20 cellular contexts compared by ENCODE assay signal in genomic region chr20:25020345-25020744, GRCh38. TPM values are rescaled to one million over a fixed set of nuclear protein-coding genes. Genes with fewer than 3 reads are reported as not detected.
DNase-seq lines count a peak whose midpoint lies in the region; ATAC-seq, FAIRE-seq and TF ChIP-seq lines count a peak whose summit lies in the region.
"Had no signal": no experiment of that assay in that cellular context is flagged by ENCODE, and none has a peak within 500 bp of the region (broad histone marks: within the 10 kb centered on the region; RNA-seq: fewer than 3 reads in every experiment).

No MANE protein-coding gene starts in this region.

- peaks cover 16% of the 10 kb centered on the region for H3K27me3 Mint-ChIP-seq in GM23338 (ENCODE audit: insufficient read depth, low read depth, poor library complexity)
- H3K27me3 Mint-ChIP-seq: CD4-positive, alpha-beta T cell had no signal

- no peaks in the 10 kb centered on the region for H3K79me2 ChIP-seq in GM23338 (replicated peaks; ENCODE audit: insufficient read depth)
- no peaks in the 10 kb centered on the region for H3K79me2 ChIP-seq in HepG2 (ENCODE audit: insufficient read depth, low read length)

- no peak overlapping the region for H2AFZ ChIP-seq in GM23338
- no peak overlapping the region for H2AFZ ChIP-seq in HepG2 (ENCODE audit: low read length)
- H2AFZ ChIP-seq: PC-9 had no signal

- H3K27me3 ChIP-seq in GM23338 (ENCODE audit: insufficient read depth) (no peaks in the 10 kb centered on the region), bronchial epithelial cell (ENCODE audit: control insufficient read depth, insufficient read depth, low read length) (peaks cover 1% of the 10 kb centered on the region), HepG2 (ENCODE audit: control insufficient read depth in 1 of 2, insufficient read depth in 2 of 2, low read length in 2 of 2) (peaks cover 0 to 2% of the 10 kb centered on the region in 2 experiments; a peak in 1 of 5 replicates), stomach (no peaks in the 10 kb centered on the region)

- 63% methylated on average over 4 of the region's 5 CpGs for WGBS in HepG2 (ENCODE audit: low lambda C conversion rate)
- 84 to 96% (median 93%) methylated on average over 4 to 5 of the region's 5 CpGs for WGBS in stomach, 5 donors

- TF ChIP-seq CTCF in GM23338 (conservative IDR thresholded peaks at IDR 0.05; ENCODE audit: low read depth in 2 of 2) (no peak), bronchial epithelial cell (IDR thresholded peaks at IDR 0.05; ENCODE audit: insufficient read depth, low read length, severe bottlenecking) (no peak), HepG2 (CRISPR knock-in tag; IDR thresholded peaks at IDR 0.05) (no peak), stomach (IDR thresholded peaks at IDR 0.05) (no peak), GM20000 (IDR thresholded peaks at IDR 0.05; ENCODE audit: extremely low read depth, missing control alignments) (no peak)

- no peaks in the 10 kb centered on the region; the same call in 2 of the 3 replicates for H3K9me3 Mint-ChIP-seq in GM23338
- H3K9me3 Mint-ChIP-seq: CD4-positive, alpha-beta T cell; HFFc6 had no signal

- no peak for DNase-seq in GM23338 (ENCODE audit: low spot score)
- DNase-seq in bronchial epithelial cell (ENCODE audit: low read depth): no peak
- no peak for DNase-seq in HepG2 (ENCODE audit: low spot score)
- DNase-seq in stomach: no peak
- no peak for DNase-seq in GM20000 (ENCODE audit: low spot score)
- DNase-seq: AML-193; CD4-positive, alpha-beta T cell; DND-41; GDM1; HFFc6; KG1; NCI-H1092; NCI-H345; NCI-H69; NK-92 treated with Interleukin-12 subunit alpha and Interleukin-12 subunit beta, amount 100 ng/mL, for 24 hours; PC-9 had no signal

- H3F3A ChIP-seq in GM23338 (replicated peaks; ENCODE audit: low read depth): no peaks in the 10 kb centered on the region

- H3K4me1 ChIP-seq in GM23338 (ENCODE audit: insufficient read depth) (no peaks in the 10 kb centered on the region; the same call in 1 of the 2 replicates), HepG2 (ENCODE audit: insufficient read depth, low read length) (peaks cover 44% of the 10 kb centered on the region), stomach (peaks cover 39 to 87% (median 75%) of the 10 kb centered on the region in 4 donors)

- POLR2A ChIA-PET in HepG2 (lab: Yijun Ruan, JAX): interaction anchor here (1.8 kb wide), 1 partner anchor 13 kb away, joined by 6 read pairs; no protein-coding TSS in a partner anchor

- H3K4me1 Mint-ChIP-seq in GM23338: peaks cover 23% of the 10 kb centered on the region

- H3K4me3 ChIP-seq in GM23338: no peak overlapping the region
- H3K4me3 ChIP-seq in bronchial epithelial cell (ENCODE audit: low read depth, low read length): no peak overlapping the region
- H3K4me3 ChIP-seq in HepG2 (replicated peaks in 1 of 3; ENCODE audit: insufficient read depth in 1 of 3, low read depth in 2 of 3, low read length in 3 of 3): no peak overlapping the region
- H3K4me3 ChIP-seq in stomach: no peak overlapping the region
- H3K4me3 ChIP-seq: PC-9 had no signal

- TF ChIP-seq POLR2A in HepG2 (IDR thresholded peaks at IDR 0.05; ENCODE audit: insufficient read depth in 1 of 2, low read depth in 2 of 2, low read length in 2 of 2) (no peak), stomach (IDR thresholded peaks at IDR 0.05) (no peak)

- no peaks in the 10 kb centered on the region for H3K36me3 Mint-ChIP-seq in GM23338 (ENCODE audit: low read depth)

- H3K36me3 ChIP-seq in GM23338 (ENCODE audit: insufficient read depth) (no peaks in the 10 kb centered on the region), bronchial epithelial cell (ENCODE audit: control insufficient read depth, insufficient read depth, low read length) (no peaks in the 10 kb centered on the region), HepG2 (replicated peaks in 1 of 2; ENCODE audit: control insufficient read depth in 1 of 2, insufficient read depth in 2 of 2, low read length in 2 of 2) (no peaks in the 10 kb centered on the region), stomach (peaks cover 12 to 73% (median 52%) of the 10 kb centered on the region in 4 donors)

- no peak overlapping the region for H3K4me3 Mint-ChIP-seq in GM23338
- H3K4me3 Mint-ChIP-seq: CD4-positive, alpha-beta T cell; HFFc6 had no signal

- intact Hi-C loops in HepG2 (cut with micrococcal nuclease; ENCODE audit: unreplicated experiment) (no loop called here), stomach (cut with DNase I; ENCODE audit: low total_unique reads) (no loop called here)

- no peak overlapping the region for H3K9ac ChIP-seq in HepG2 (ENCODE audit: insufficient read depth, low read depth, low read length)

- 0 out of 2 replicates have a peak, but pooled peaks cover 15% of the 10 kb centered on the region for H3K9me2 ChIP-seq in GM23338 (ENCODE audit: insufficient read depth)

- H3K9me3 ChIP-seq in HepG2 (ENCODE audit: low read length) (no peaks in the 10 kb centered on the region), stomach (no peaks in the 10 kb centered on the region)

- H3K4me2 ChIP-seq in GM23338 (no peak overlapping the region), HepG2 (ENCODE audit: low read depth, low read length) (no peak overlapping the region)
- H3K4me2 ChIP-seq: PC-9 had no signal

- BruUV-seq in HepG2 (replicated peaks; lab: Mats Ljungman, UMichigan): no TSS peak

- H3K27ac ChIP-seq in GM23338 (ENCODE audit: low read depth) (no peak overlapping the region), HepG2 (ENCODE audit: extremely low read length, insufficient read depth, low read length) (no peak overlapping the region), stomach (peak overlapping the region; percentile 35 to 81 (median 69))
- H3K27ac ChIP-seq: PC-9 had no signal

- FAIRE-seq in bronchial epithelial cell (lab: Jason Lieb, UNC): peak; percentile 18
- FAIRE-seq in HepG2 (lab: Jason Lieb, UNC): no peak
- FAIRE-seq: GM12892, GM19239 had no signal

- in situ Hi-C loops in HepG2 (cut with HindIII; ENCODE audit: extremely low pct_ligation_motif_present, low pct_unique_long_range_greater_than_20kb): no loop called here

- H4K20me1 ChIP-seq in GM23338 (replicated peaks; ENCODE audit: insufficient read depth) (no peaks in the 10 kb centered on the region), HepG2 (ENCODE audit: insufficient read depth, low read length) (no peaks in the 10 kb centered on the region)

- peak overlapping the region; percentile 72 for H3K27ac Mint-ChIP-seq in GM23338
- H3K27ac Mint-ChIP-seq: CD4-positive, alpha-beta T cell; HFFc6 had no signal

- ATAC-seq in GM23338 (no peak), HepG2 (no peak), GM21515 (IDR thresholded peaks at IDR 0.05; ENCODE audit: unreplicated experiment) (no peak), HG03378 (IDR thresholded peaks at IDR 0.05; ENCODE audit: unreplicated experiment) (no peak)

- TF ChIP-seq EP300 in HepG2 (IDR thresholded peaks at IDR 0.05; ENCODE audit: low read depth in 2 of 2, low read length in 2 of 2) (no peak), HepG2 (CRISPR knock-in tag; IDR thresholded peaks at IDR 0.05; ENCODE audit: borderline replicate concordance) (no peak), stomach (IDR thresholded peaks at IDR 0.05) (no peak)

- TF ChIP-seq RAD21 in HepG2 (CRISPR knock-in tag; IDR thresholded peaks at IDR 0.05): no peak

- CTCF ChIA-PET in HepG2 (lab: Yijun Ruan, JAX; ENCODE audit: low intra/inter-chr PET ratio, low total read pairs): no interaction called here

RNA-seq across cellular contexts. Expression of gene APMAP, which starts 27.8 kb away (rescaled TPM):
- 70.8 and 72.3 TPM in 2 replicates for total RNA-seq in GM23338 (2014; rRNA removed; shearing (Covaris generic))
- polyA plus RNA-seq in GM23338 (2016; fragmentation: Nextera tagmentation; extraction: Ambion mirVana) (31.7 and 32.0 TPM in 2 replicates), HepG2 (2011; rRNA removed) (168 and 177 TPM in 2 replicates), stomach (10 to 100 TPM; 14.4 to 29.5 (median 24.8) TPM)
- total RNA-seq in bronchial epithelial cell (207 and 221 TPM in 2 replicates), HepG2 (2016; rRNA removed; fragmentation: Illumina TruSeq; extraction: Trizol) (96.9 and 214 TPM in 2 replicates), stomach (10 to 100 TPM; 12.3 to 55.6 (median 39.3) TPM)
- total RNA-seq in HepG2 (2016; cell fraction: cytosol; rRNA removed; fragmentation: Illumina TruSeq; extraction: Trizol; ENCODE audit: low read depth): 20.1 and 22.7 TPM in 2 replicates
- 98.2 and 226 TPM in 2 replicates for total RNA-seq in HepG2 (2016; cell fraction: insoluble cytoplasmic fraction; rRNA removed; fragmentation: Illumina TruSeq; extraction: Trizol)
- total RNA-seq in HepG2 (2016; cell fraction: membrane; rRNA removed; fragmentation: Illumina TruSeq; extraction: Trizol): 41.7 and 44.7 TPM in 2 replicates
- total RNA-seq in HepG2 (2016; cell fraction: nucleus; rRNA removed; fragmentation: Illumina TruSeq; extraction: Trizol): 175 and 197 TPM in 2 replicates
- 161 and 178 TPM in 2 replicates for polyA plus RNA-seq in HepG2 (2011; cell fraction: cytosol; rRNA removed)
- 60.9 and 87.7 TPM in 2 replicates for polyA plus RNA-seq in HepG2 (2011; cell fraction: nucleus; rRNA removed)
- 152 and 183 TPM in 2 replicates for polyA plus RNA-seq in HepG2 (2012)
- polyA plus RNA-seq in HepG2 (2016; cell fraction: cytosol; fragmentation: Illumina TruSeq; extraction: Trizol; ENCODE audit: low read depth): 19.3 and 19.6 TPM in 2 replicates
- 91.9 and 93.0 TPM in 2 replicates for polyA plus RNA-seq in HepG2 (2016; cell fraction: insoluble cytoplasmic fraction; fragmentation: Illumina TruSeq; extraction: Trizol; ENCODE audit: low read depth)
- polyA plus RNA-seq in HepG2 (2016; cell fraction: membrane; fragmentation: Illumina TruSeq; extraction: Trizol; ENCODE audit: low read depth): 31.8 and 32.4 TPM in 2 replicates
- 261 and 268 TPM in 2 replicates for polyA plus RNA-seq in HepG2 (2016; cell fraction: nucleus; fragmentation: Illumina TruSeq; extraction: Trizol; ENCODE audit: insufficient read depth, low read depth)
- 27.2 and 96.2 TPM in 2 replicates for polyA minus RNA-seq in HepG2 (2011; rRNA and poly(A)+ RNA removed; ENCODE audit: low replicate concordance)
- 41.4 and 51.0 TPM in 2 replicates for polyA minus RNA-seq in HepG2 (2011; cell fraction: cytosol; rRNA and poly(A)+ RNA removed)
- polyA minus RNA-seq in HepG2 (2011; cell fraction: nucleus; rRNA and poly(A)+ RNA removed): 33.6 and 47.4 TPM in 2 replicates

RNA-seq across cellular contexts. Expression of gene ACSS1, which starts 37.6 kb away (rescaled TPM):
- 2.7 and 4.1 TPM in 2 replicates for total RNA-seq in GM23338 (2014; rRNA removed; shearing (Covaris generic))
- polyA plus RNA-seq in GM23338 (2016; fragmentation: Nextera tagmentation; extraction: Ambion mirVana) (1.1 and 1.3 TPM in 2 replicates), HepG2 (2011; rRNA removed) (15.2 and 23.3 TPM in 2 replicates), stomach (10 to 100 TPM; 35.3 to 37.7 (median 35.9) TPM)
- total RNA-seq in bronchial epithelial cell (0.64 and 1.8 TPM in 2 replicates), HepG2 (2016; rRNA removed; fragmentation: Illumina TruSeq; extraction: Trizol) (38.2 and 41.6 TPM in 2 replicates), stomach (100 to 1,000 TPM in 1 of 5 donors, 10 to 100 TPM in 3, 1 to 10 TPM in 1; 7.0 to 135 (median 35.6) TPM)
- total RNA-seq in HepG2 (2016; cell fraction: cytosol; rRNA removed; fragmentation: Illumina TruSeq; extraction: Trizol; ENCODE audit: low read depth): 8.4 and 9.3 TPM in 2 replicates
- total RNA-seq in HepG2 (2016; cell fraction: insoluble cytoplasmic fraction; rRNA removed; fragmentation: Illumina TruSeq; extraction: Trizol): 34.8 and 43.4 TPM in 2 replicates
- 13.0 and 13.5 TPM in 2 replicates for total RNA-seq in HepG2 (2016; cell fraction: membrane; rRNA removed; fragmentation: Illumina TruSeq; extraction: Trizol)
- 42.3 and 48.2 TPM in 2 replicates for total RNA-seq in HepG2 (2016; cell fraction: nucleus; rRNA removed; fragmentation: Illumina TruSeq; extraction: Trizol)
- polyA plus RNA-seq in HepG2 (2011; cell fraction: cytosol; rRNA removed): 16.5 and 17.1 TPM in 2 replicates
- 43.9 and 56.8 TPM in 2 replicates for polyA plus RNA-seq in HepG2 (2011; cell fraction: nucleus; rRNA removed)
- polyA plus RNA-seq in HepG2 (2012): 4.3 and 9.3 TPM in 2 replicates
- polyA plus RNA-seq in HepG2 (2016; cell fraction: cytosol; fragmentation: Illumina TruSeq; extraction: Trizol; ENCODE audit: low read depth): 3.2 and 3.4 TPM in 2 replicates
- 47.8 and 50.2 TPM in 2 replicates for polyA plus RNA-seq in HepG2 (2016; cell fraction: insoluble cytoplasmic fraction; fragmentation: Illumina TruSeq; extraction: Trizol; ENCODE audit: low read depth)
- polyA plus RNA-seq in HepG2 (2016; cell fraction: membrane; fragmentation: Illumina TruSeq; extraction: Trizol; ENCODE audit: low read depth): 9.9 TPM in 2 replicates
- 98.7 and 99.6 TPM in 2 replicates for polyA plus RNA-seq in HepG2 (2016; cell fraction: nucleus; fragmentation: Illumina TruSeq; extraction: Trizol; ENCODE audit: insufficient read depth, low read depth)
- polyA minus RNA-seq in HepG2 (2011; rRNA and poly(A)+ RNA removed; ENCODE audit: low replicate concordance): 0.07 and 45.1 TPM in 2 replicates
- polyA minus RNA-seq in HepG2 (2011; cell fraction: cytosol; rRNA and poly(A)+ RNA removed): 11.7 and 16.0 TPM in 2 replicates
- 13.9 and 19.8 TPM in 2 replicates for polyA minus RNA-seq in HepG2 (2011; cell fraction: nucleus; rRNA and poly(A)+ RNA removed)

Comparison
In these comparisons a context has a peak if more than half of its experiments do, and no peak if none do; other contexts are left out.
1. H3K27ac ChIP-seq: peak in stomach (5 of 5); none in GM23338 (single experiment) and HepG2 (single experiment).